ENCODE assay signal across 8 cellular contexts in genomic region chr14:105397350-105397931, GRCh38. TPM values are rescaled to one million over a fixed set of nuclear protein-coding genes. Genes with fewer than 3 reads are reported as not detected.
A peak's percentile ranks its signal among the peaks of the same experiment; 100 is the strongest.
DNase-seq lines count a peak whose midpoint lies in the region; ATAC-seq and TF ChIP-seq lines count a peak whose summit lies in the region.

No MANE protein-coding gene starts in this region.

- peak in 1 of 2 donors; percentile 1 for ATAC-seq in right cardiac atrium
- ATAC-seq in GM18520 (IDR thresholded peaks at IDR 0.05; ENCODE audit: unreplicated experiment), result no peak

- H3K4me1 Mint-ChIP-seq in activated T-helper 1 cell treated with anti-CD3 and anti-CD28 coated beads, Interleukin-12 subunit alpha, Interleukin-12 subunit beta, Interleukin-2, Interleukin-4 antibody, amounts not matched to agents 30 ng/mL and 10 ng/mL and 1 ng/mL, durations not matched to agents 14 hours and 24 hours and 36 hours (ENCODE audit: low read depth), result peaks cover 13% of the 10 kb centered on the region

- DNase-seq in HL-60 (ENCODE audit: low read depth in 1 of 2, low spot score in 1 of 2) (no peak), right cardiac atrium (peak; percentile 23 to 64 (median 63)), LoVo (ENCODE audit: low spot score) (no peak), DMS 273 treated with DMSO at 0.1 percent for 48 hours (lab: John Stamatoyannopoulos, UW) (no peak)
- no peak for DNase-seq in activated T-helper 1 cell treated with anti-CD3 and anti-CD28 coated beads, Interleukin-12 subunit alpha, Interleukin-12 subunit beta, Interleukin-2, Interleukin-4 antibody, amounts not matched to agents 30 ng/mL and 10 ng/mL and 1 ng/mL, durations not matched to agents 14 hours and 24 hours and 36 hours (ENCODE audit: low spot score)
- DNase-seq in stimulated activated CD8-positive, alpha-beta memory T cell treated with anti-CD3 and anti-CD28 coated beads, Interleukin-4, amount 100 ng/mL, for 48 hours, result peak; percentile 34
- no peak for DNase-seq in stimulated activated naive CD4-positive, alpha-beta T cell treated with Interleukin-2 at 50 U/mL for 16 hours (lab: John Stamatoyannopoulos, UW)

- intact Hi-C loops in activated T-helper 1 cell treated with anti-CD3 and anti-CD28 coated beads, Interleukin-12 subunit alpha, Interleukin-12 subunit beta, Interleukin-2, Interleukin-4 antibody, amounts not matched to agents 30 ng/mL and 10 ng/mL and 1 ng/mL, durations not matched to agents 14 hours and 24 hours and 36 hours (cut with micrococcal nuclease), result no loop called here
- intact Hi-C loops in right cardiac atrium (cut with DNase I), result no loop called here

- H3K4me1 ChIP-seq in right cardiac atrium (ENCODE audit: control insufficient read depth, insufficient read depth, low read length), result peaks cover 5% of the 10 kb centered on the region

- H3K4me3 ChIP-seq in HL-60 (replicated peaks; ENCODE audit: insufficient read depth, low read length) (no peak overlapping the region; the same call in 1 of the 2 replicates), right cardiac atrium (ENCODE audit: low read length) (peak overlapping the region; percentile 84)

- H3K27ac Mint-ChIP-seq in activated T-helper 1 cell treated with anti-CD3 and anti-CD28 coated beads, Interleukin-12 subunit alpha, Interleukin-12 subunit beta, Interleukin-2, Interleukin-4 antibody, amounts not matched to agents 30 ng/mL and 10 ng/mL and 1 ng/mL, durations not matched to agents 14 hours and 24 hours and 36 hours, result peak overlapping the region; percentile 84

- TF ChIP-seq CTCF in HL-60 (IDR thresholded peaks at IDR 0.05; ENCODE audit: insufficient read depth, low read length), result no peak

- no peaks in the 10 kb centered on the region for H3K9me3 ChIP-seq in right cardiac atrium (ENCODE audit: control insufficient read depth, low read length)

- peak overlapping the region; percentile 73 for H3K4me3 Mint-ChIP-seq in activated T-helper 1 cell treated with anti-CD3 and anti-CD28 coated beads, Interleukin-12 subunit alpha, Interleukin-12 subunit beta, Interleukin-2, Interleukin-4 antibody, amounts not matched to agents 30 ng/mL and 10 ng/mL and 1 ng/mL, durations not matched to agents 14 hours and 24 hours and 36 hours

- H3K27me3 ChIP-seq in HL-60 (ENCODE audit: insufficient read depth, poor library complexity, severe bottlenecking) (no peaks in the 10 kb centered on the region), right cardiac atrium (ENCODE audit: control insufficient read depth, insufficient read depth) (no peaks in the 10 kb centered on the region)

- no peaks in the 10 kb centered on the region for H3K27me3 Mint-ChIP-seq in activated T-helper 1 cell treated with anti-CD3 and anti-CD28 coated beads, Interleukin-12 subunit alpha, Interleukin-12 subunit beta, Interleukin-2, Interleukin-4 antibody, amounts not matched to agents 30 ng/mL and 10 ng/mL and 1 ng/mL, durations not matched to agents 14 hours and 24 hours and 36 hours (ENCODE audit: insufficient read depth)

- H3K27ac ChIP-seq in HL-60 (replicated peaks) (peak overlapping the region; percentile 97), right cardiac atrium (ENCODE audit: low read length) (peak overlapping the region; percentile 28)

- WGBS in right cardiac atrium, result 79% methylated on average over 13 of the region's 13 CpGs

- H3K36me3 Mint-ChIP-seq in activated T-helper 1 cell treated with anti-CD3 and anti-CD28 coated beads, Interleukin-12 subunit alpha, Interleukin-12 subunit beta, Interleukin-2, Interleukin-4 antibody, amounts not matched to agents 30 ng/mL and 10 ng/mL and 1 ng/mL, durations not matched to agents 14 hours and 24 hours and 36 hours (ENCODE audit: low read depth), result peaks cover 23% of the 10 kb centered on the region

- H3K9me3 Mint-ChIP-seq in activated T-helper 1 cell treated with anti-CD3 and anti-CD28 coated beads, Interleukin-12 subunit alpha, Interleukin-12 subunit beta, Interleukin-2, Interleukin-4 antibody, amounts not matched to agents 30 ng/mL and 10 ng/mL and 1 ng/mL, durations not matched to agents 14 hours and 24 hours and 36 hours, result peaks cover 5% of the 10 kb centered on the region

RNA-seq across cellular contexts. Expression of gene TEX22, which starts 0.9 kb away (rescaled TPM):
- total RNA-seq in activated T-helper 1 cell treated with anti-CD3 and anti-CD28 coated beads, Interleukin-12 subunit alpha, Interleukin-12 subunit beta, Interleukin-2, Interleukin-4 antibody, amounts not matched to agents 30 ng/mL and 10 ng/mL and 1 ng/mL, durations not matched to agents 14 hours and 24 hours and 36 hours, result 7.4 and 9.1 TPM in 2 replicates
- total RNA-seq in right cardiac atrium, result 1 to 10 TPM in 2 of 4 donors, under 1 TPM in 2; 0.46 to 1.9 (median 1.00) TPM
- polyA plus RNA-seq in right cardiac atrium, result 0.05 TPM

RNA-seq across cellular contexts. Expression of gene MTA1, which starts 22.2 kb away (rescaled TPM):
- 173 and 181 TPM in 2 replicates for total RNA-seq in activated T-helper 1 cell treated with anti-CD3 and anti-CD28 coated beads, Interleukin-12 subunit alpha, Interleukin-12 subunit beta, Interleukin-2, Interleukin-4 antibody, amounts not matched to agents 30 ng/mL and 10 ng/mL and 1 ng/mL, durations not matched to agents 14 hours and 24 hours and 36 hours
- total RNA-seq in right cardiac atrium, result 100 to 1,000 TPM; 121 to 179 (median 157) TPM
- 131 TPM for polyA plus RNA-seq in right cardiac atrium

Comparison
In these comparisons a context has a peak if more than half of its experiments do, and no peak if none do; other contexts are left out.
1. DNase-seq: peak in right cardiac atrium (3 of 3) and stimulated activated CD8-positive, alpha-beta memory T cell treated with anti-CD3 and anti-CD28 coated beads, Interleukin-4, amount 100 ng/mL, for 48 hours (single experiment); none in HL-60 (0 of 2), activated T-helper 1 cell treated with anti-CD3 and anti-CD28 coated beads, Interleukin-12 subunit alpha, Interleukin-12 subunit beta, Interleukin-2, Interleukin-4 antibody, amounts not matched to agents 30 ng/mL and 10 ng/mL and 1 ng/mL, durations not matched to agents 14 hours and 24 hours and 36 hours (single experiment), stimulated activated naive CD4-positive, alpha-beta T cell treated with Interleukin-2 at 50 U/mL for 16 hours (single experiment), LoVo (single experiment) and DMS 273 treated with DMSO at 0.1 percent for 48 hours (single experiment).